Comparison of ENCODE assay signal across 10 cellular contexts in genomic region chr10:69375307-69376151, GRCh38. TPM values are rescaled to one million over a fixed set of nuclear protein-coding genes. Genes with fewer than 3 reads are reported as not detected.
A peak's percentile ranks its signal among the peaks of the same experiment; 100 is the strongest.
DNase-seq lines count a peak whose midpoint lies in the region; ATAC-seq, FAIRE-seq and TF ChIP-seq lines count a peak whose summit lies in the region.
"Had no signal": no experiment of that assay in that cellular context is flagged by ENCODE, and none has a peak within 500 bp of the region (broad histone marks: within the 10 kb centered on the region; RNA-seq: fewer than 3 reads in every experiment).

No MANE protein-coding gene starts in this region.

- no peak overlapping the region for H3K23ac ChIP-seq in mesendoderm (ENCODE audit: low read length)

- TF ChIP-seq CTCF in endothelial cell of umbilical vein (IDR thresholded peaks at IDR 0.05; ENCODE audit: extremely low read depth in 1 of 2, insufficient read depth in 1 of 2, low read depth in 1 of 2, low read length in 2 of 2): no peak

- no peak overlapping the region for H2BK15ac ChIP-seq in mesendoderm (replicated peaks; ENCODE audit: low read depth)

- ATAC-seq in Right ventricle myocardium inferior: peak; percentile 89
- ATAC-seq in GM18517 (IDR thresholded peaks at IDR 0.05; ENCODE audit: unreplicated experiment): no peak
- ATAC-seq in HG03025 (IDR thresholded peaks at IDR 0.05; ENCODE audit: low FRiP score, unreplicated experiment): no peak

- peaks cover 31% of the 10 kb centered on the region for H3K79me1 ChIP-seq in mesendoderm (ENCODE audit: low read length)

- dilution Hi-C loops in endothelial cell of umbilical vein (cut with MboI; ENCODE audit: extremely low pct_ligation_motif_present, low sequenced_read_pairs): loop anchor here (25.0 kb wide), 1 partner anchor 138 kb away; no protein-coding TSS in a partner anchor

- no peaks in the 10 kb centered on the region for H4K20me1 ChIP-seq in endothelial cell of umbilical vein (replicated peaks; ENCODE audit: control insufficient read depth, extremely low read depth, insufficient read depth, low read length)

- WGBS in mesendoderm (ENCODE audit: extremely low coverage, insufficient coverage, low lambda C conversion rate): no CpG with 5 or more reads among the region's 19 CpGs

- H3K4me3 ChIP-seq in endothelial cell of umbilical vein (replicated peaks in 1 of 3; ENCODE audit: insufficient read depth in 1 of 3, low read depth in 1 of 3, low read length in 3 of 3): no peak overlapping the region
- H3K4me3 ChIP-seq in mesendoderm (ENCODE audit: low read length): no peak overlapping the region
- H3K4me3 ChIP-seq: BLaER1 treated with 17β-estradiol and CSF1 and Interleukin-3, amounts not matched to agents 10 nM and 100 nM had no signal

- no peaks in the 10 kb centered on the region for H3K9me1 ChIP-seq in endothelial cell of umbilical vein (replicated peaks; ENCODE audit: control insufficient read depth, extremely low read depth, insufficient read depth, low read length)

- CTCF ChIA-PET in endothelial cell of umbilical vein (lab: Charles Lee): interaction anchor here (1.0 to 1.3 kb wide), 3 partner anchors 54 to 136 kb away, joined by 3 read pairs; no protein-coding TSS in a partner anchor

- H3K27ac ChIP-seq in endothelial cell of umbilical vein (ENCODE audit: insufficient read depth, low read depth, low read length): no peak overlapping the region
- H3K27ac ChIP-seq in mesendoderm (ENCODE audit: low read depth, low read length): peak overlapping the region; percentile 25

- intact Hi-C loops in Right ventricle myocardium inferior (cut with DNase I) (loop anchor here (5.0 kb wide), 1 partner anchor 58 kb away; no protein-coding TSS in a partner anchor), cardiac septum (cut with DNase I) (loop anchor here (5.0 kb wide), 1 partner anchor 58 kb away; no protein-coding TSS in a partner anchor), endothelial cell of umbilical vein (cut with micrococcal nuclease) (no loop called here)

- POLR2A ChIA-PET in endothelial cell of umbilical vein (lab: Charles Lee): no interaction called here

- no peak overlapping the region for H4K5ac ChIP-seq in mesendoderm (ENCODE audit: low read length)

- H2BK120ac ChIP-seq in mesendoderm (ENCODE audit: low read depth, low read length): no peak overlapping the region

- no peak overlapping the region for H4K8ac ChIP-seq in mesendoderm (ENCODE audit: low read depth, low read length)

- no peak for TF ChIP-seq POLR2A in endothelial cell of umbilical vein (IDR thresholded peaks at IDR 0.05; ENCODE audit: low read depth, low read length)

- H2AK5ac ChIP-seq in mesendoderm (ENCODE audit: low read length): no peak overlapping the region

- H3K79me2 ChIP-seq in endothelial cell of umbilical vein (ENCODE audit: control insufficient read depth, insufficient read depth, low read length) (no peaks in the 10 kb centered on the region), mesendoderm (ENCODE audit: control insufficient read depth, insufficient read depth, low read length) (peaks cover 6% of the 10 kb centered on the region)

- FAIRE-seq in endothelial cell of umbilical vein (lab: Jason Lieb, UNC): peak; percentile 24
- FAIRE-seq: frontal cortex had no signal

- peaks cover 21% of the 10 kb centered on the region for H3K4me1 ChIP-seq in endothelial cell of umbilical vein (ENCODE audit: control insufficient read depth, extremely low read depth, insufficient read depth, low read length)
- peaks cover 4% of the 10 kb centered on the region for H3K4me1 ChIP-seq in mesendoderm (ENCODE audit: control insufficient read depth, low read depth, low read length)
- H3K4me1 ChIP-seq: BLaER1 treated with 17β-estradiol and CSF1 and Interleukin-3, amounts not matched to agents 10 nM and 100 nM had no signal

- H2BK5ac ChIP-seq in mesendoderm (ENCODE audit: low read length): no peak overlapping the region

- no peaks in the 10 kb centered on the region for H3K9me3 ChIP-seq in endothelial cell of umbilical vein (replicated peaks; ENCODE audit: control insufficient read depth, insufficient read depth, low read length)
- H3K9me3 ChIP-seq: BLaER1 treated with 17β-estradiol and CSF1 and Interleukin-3, amounts not matched to agents 10 nM and 100 nM had no signal

- BruUV-seq in endothelial cell of umbilical vein (replicated peaks; lab: Mats Ljungman, UMichigan): no TSS peak

- no peak overlapping the region for H2AFZ ChIP-seq in endothelial cell of umbilical vein (ENCODE audit: low read depth, low read length)

- no peak for DNase-seq in Right ventricle myocardium inferior (ENCODE audit: missing footprints)
- DNase-seq in cardiac septum (ENCODE audit: low spot score): no peak
- no peak for DNase-seq in endothelial cell of umbilical vein (ENCODE audit: low read depth, low spot score)
- DNase-seq in mesendoderm: peak; percentile 91
- DNase-seq in LoVo (ENCODE audit: low spot score): no peak
- no peak for DNase-seq in stimulated activated CD8-positive, alpha-beta memory T cell treated with anti-CD3 and anti-CD28 coated beads, Interleukin-4, amount 100 ng/mL, for 48 hours

- H3K4ac ChIP-seq in mesendoderm (ENCODE audit: low read depth, low read length): no peak overlapping the region

- H3K18ac ChIP-seq in mesendoderm (ENCODE audit: low read length): no peak overlapping the region

- peaks cover 8 to 10% of the 10 kb centered on the region in 2 experiments for H3K36me3 ChIP-seq in endothelial cell of umbilical vein (ENCODE audit: control insufficient read depth in 2 of 2, extremely low read depth in 1 of 2, insufficient read depth in 2 of 2, low read length in 2 of 2)
- peaks cover 24% of the 10 kb centered on the region for H3K36me3 ChIP-seq in mesendoderm (ENCODE audit: control insufficient read depth, insufficient read depth, low read length)

- H3K4me2 ChIP-seq in endothelial cell of umbilical vein (ENCODE audit: insufficient read depth, low read length): no peak overlapping the region
- H3K4me2 ChIP-seq in mesendoderm (ENCODE audit: low read length): no peak overlapping the region
- H3K4me2 ChIP-seq: BLaER1 treated with 17β-estradiol and CSF1 and Interleukin-3, amounts not matched to agents 10 nM and 100 nM had no signal

- H3K27me3 ChIP-seq in endothelial cell of umbilical vein (ENCODE audit: control insufficient read depth in 2 of 2, insufficient read depth in 2 of 2, low read length in 2 of 2) (no peaks in the 10 kb centered on the region), mesendoderm (ENCODE audit: insufficient read depth, low read length, poor library complexity) (no peaks in the 10 kb centered on the region)
- H3K27me3 ChIP-seq: BLaER1 treated with 17β-estradiol and CSF1 and Interleukin-3, amounts not matched to agents 10 nM and 100 nM had no signal

- peak overlapping the region; percentile 6 for H3K56ac ChIP-seq in mesendoderm (ENCODE audit: low read length)

- H3K9ac ChIP-seq in endothelial cell of umbilical vein (replicated peaks; ENCODE audit: extremely low read depth, insufficient read depth, low read length) (no peak overlapping the region), mesendoderm (ENCODE audit: low read length) (peak overlapping the region; percentile 41)
- H3K9ac ChIP-seq: BLaER1 treated with 17β-estradiol and CSF1 and Interleukin-3, amounts not matched to agents 10 nM and 100 nM had no signal

TF ChIP-seq in endothelial cell of umbilical vein, 7 proteins besides CTCF, POLR2A, EP300 and RAD21:
- TF ChIP-seq FOS (IDR thresholded peaks at IDR 0.05; ENCODE audit: borderline replicate concordance, insufficient read depth, low read length): no peak
- TF ChIP-seq POLR2AphosphoS5 (IDR thresholded peaks at IDR 0.05; ENCODE audit: insufficient read depth, low read depth, low read length): no peak
- no peak for TF ChIP-seq JUN (IDR thresholded peaks at IDR 0.05; ENCODE audit: borderline replicate concordance, insufficient read depth, insufficient read length, low read depth)
- no peak for TF ChIP-seq MYC (IDR thresholded peaks at IDR 0.05; ENCODE audit: low read depth, low read length)
- TF ChIP-seq, protein P1, sequence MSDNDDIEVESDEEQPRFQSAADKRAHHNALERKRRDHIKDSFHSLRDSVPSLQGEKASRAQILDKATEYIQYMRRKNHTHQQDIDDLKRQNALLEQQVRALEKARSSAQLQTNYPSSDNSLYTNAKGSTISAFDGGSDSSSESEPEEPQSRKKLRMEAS (IDR thresholded peaks at IDR 0.05; ENCODE audit: insufficient read depth, insufficient read length): no peak
- no peak for TF ChIP-seq EZH2 (IDR thresholded peaks at IDR 0.05; ENCODE audit: borderline replicate concordance, low read depth, low read length, severe bottlenecking)
- TF ChIP-seq GATA2 (IDR thresholded peaks at IDR 0.05; ENCODE audit: insufficient read depth, insufficient read length, low read depth, low read length): no peak

RNA-seq across cellular contexts. Expression of gene TACR2, which starts 41.2 kb away (rescaled TPM):
- total RNA-seq in Right ventricle myocardium inferior (0.19 TPM), cardiac septum (0.13 TPM), endothelial cell of umbilical vein (not detected in 2 replicates)
- polyA plus RNA-seq in endothelial cell of umbilical vein: 0.19 and 0.22 TPM in 2 replicates
- 0.14 and 0.20 TPM in 2 replicates for polyA plus RNA-seq in endothelial cell of umbilical vein (2011; cell fraction: cytosol; rRNA removed)
- 0.11 TPM in 1 of 2 replicates, not detected in the other for polyA plus RNA-seq in endothelial cell of umbilical vein (2011; cell fraction: nucleus; rRNA removed)
- polyA plus RNA-seq in endothelial cell of umbilical vein (2012): 0.11 and 0.24 TPM in 2 replicates
- polyA minus RNA-seq in endothelial cell of umbilical vein: 0.21 TPM in 1 of 2 replicates, not detected in the other
- polyA minus RNA-seq in endothelial cell of umbilical vein (2011; cell fraction: cytosol; rRNA and poly(A)+ RNA removed): not detected
- not detected in 2 replicates for polyA minus RNA-seq in endothelial cell of umbilical vein (2011; cell fraction: nucleus; rRNA and poly(A)+ RNA removed)
- polyA plus RNA-seq in mesendoderm (2013, experiment 1 of 2): 0.01 TPM
- polyA plus RNA-seq in mesendoderm (2013, experiment 2 of 2): 0.03 TPM
